ENCODE assay signal across 8 cellular contexts in genomic region chr5:90408571-90409317, GRCh38. TPM values are rescaled to one million over a fixed set of nuclear protein-coding genes. Genes with fewer than 3 reads are reported as not detected.
DNase-seq lines count a peak whose midpoint lies in the region; ATAC-seq, FAIRE-seq and TF ChIP-seq lines count a peak whose summit lies in the region.

No MANE protein-coding gene starts in this region.

- peak overlapping the region; percentile 98 for H3K9ac ChIP-seq in astrocyte (ENCODE audit: low read length)

- H3K4me3 Mint-ChIP-seq in activated T-cell treated with anti-CD3 and anti-CD28 coated beads, Interleukin-2, amount 50 U/mL, for 72 hours: no peak overlapping the region
- no peak overlapping the region for H3K4me3 Mint-ChIP-seq in activated T-cell treated with anti-CD3 and anti-CD28 coated beads, Interleukin-2, amount 50 U/mL, for 24 hours
- H3K4me3 Mint-ChIP-seq in astrocyte (ENCODE audit: unreplicated experiment): no peak overlapping the region

- H3K4me1 Mint-ChIP-seq in activated T-cell treated with anti-CD3 and anti-CD28 coated beads, Interleukin-2, amount 50 U/mL, for 72 hours (ENCODE audit: low read depth): peaks cover 16% of the 10 kb centered on the region
- H3K4me1 Mint-ChIP-seq in activated T-cell treated with anti-CD3 and anti-CD28 coated beads, Interleukin-2, amount 50 U/mL, for 24 hours (ENCODE audit: low read depth): peaks cover 23% of the 10 kb centered on the region
- H3K4me1 Mint-ChIP-seq in astrocyte (ENCODE audit: low read depth, unreplicated experiment): peaks cover 15% of the 10 kb centered on the region

- H3K36me3 Mint-ChIP-seq in activated T-cell treated with anti-CD3 and anti-CD28 coated beads, Interleukin-2, amount 50 U/mL, for 72 hours (ENCODE audit: insufficient read depth in 2 of 2): peaks cover 7 to 14% of the 10 kb centered on the region in 2 donors
- H3K36me3 Mint-ChIP-seq in activated T-cell treated with anti-CD3 and anti-CD28 coated beads, Interleukin-2, amount 50 U/mL, for 24 hours (ENCODE audit: low read depth): peaks cover 30% of the 10 kb centered on the region
- H3K36me3 Mint-ChIP-seq in astrocyte (ENCODE audit: low read depth, unreplicated experiment): no peaks in the 10 kb centered on the region

- H2AFZ ChIP-seq in astrocyte (ENCODE audit: low read depth, low read length): peak overlapping the region; percentile 96

- no peak for DNase-seq in activated T-cell treated with anti-CD3 and anti-CD28 coated beads, Interleukin-2, amount 50 U/mL, for 72 hours
- no peak for DNase-seq in activated T-cell treated with anti-CD3 and anti-CD28 coated beads, Interleukin-2, amount 50 U/mL, for 24 hours
- no peak for DNase-seq in astrocyte (ENCODE audit: low read depth)
- DNase-seq in medulla oblongata (ENCODE audit: extremely low spot score): peak; percentile 21
- no peak for DNase-seq in activated naive CD4-positive, alpha-beta T cell (lab: John Stamatoyannopoulos, UW)
- no peak for DNase-seq in activated naive CD4-positive, alpha-beta T cell treated with anti-CD3 and anti-CD28 coated beads, Interleukin-2, amount 50 U/mL, for 16 hours
- no peak for DNase-seq in posterior cingulate gyrus

- no peaks in the 10 kb centered on the region for H4K20me1 ChIP-seq in astrocyte (ENCODE audit: insufficient read depth, low read length)

- H3K4me2 ChIP-seq in astrocyte (ENCODE audit: low read length): peak overlapping the region; percentile 88

- H3K27ac ChIP-seq in astrocyte (ENCODE audit: low read depth, low read length): peak overlapping the region; percentile 95

- no peaks in the 10 kb centered on the region for H3K27me3 ChIP-seq in astrocyte (ENCODE audit: insufficient read depth, low read length)

- H3K9me3 ChIP-seq in astrocyte (ENCODE audit: insufficient read depth, low read depth, low read length): no peaks in the 10 kb centered on the region

- intact Hi-C loops in posterior cingulate gyrus (cut with DNase I): no loop called here

- peaks cover 6% of the 10 kb centered on the region for H3K4me1 ChIP-seq in astrocyte (ENCODE audit: insufficient read depth, low read length)

- no peaks in the 10 kb centered on the region for H3K27me3 Mint-ChIP-seq in activated T-cell treated with anti-CD3 and anti-CD28 coated beads, Interleukin-2, amount 50 U/mL, for 72 hours (ENCODE audit: low read depth)
- no peaks in the 10 kb centered on the region for H3K27me3 Mint-ChIP-seq in activated T-cell treated with anti-CD3 and anti-CD28 coated beads, Interleukin-2, amount 50 U/mL, for 24 hours
- no peaks in the 10 kb centered on the region for H3K27me3 Mint-ChIP-seq in astrocyte (ENCODE audit: low read depth, unreplicated experiment)

- FAIRE-seq in astrocyte (lab: Jason Lieb, UNC): no peak

- H3K27ac Mint-ChIP-seq in activated T-cell treated with anti-CD3 and anti-CD28 coated beads, Interleukin-2, amount 50 U/mL, for 72 hours: peak overlapping the region; percentile 54
- no peak overlapping the region for H3K27ac Mint-ChIP-seq in activated T-cell treated with anti-CD3 and anti-CD28 coated beads, Interleukin-2, amount 50 U/mL, for 24 hours
- no peak overlapping the region for H3K27ac Mint-ChIP-seq in astrocyte (ENCODE audit: unreplicated experiment)

- H3K4me3 ChIP-seq in astrocyte (ENCODE audit: insufficient read depth, low read depth, low read length): peak overlapping the region; percentile 90

- ATAC-seq in activated T-cell treated with anti-CD3 and anti-CD28 coated beads, Interleukin-2, amount 50 U/mL, for 72 hours (replicated peaks in 1 of 2): no peak
- ATAC-seq in HG03460 (IDR thresholded peaks at IDR 0.05; ENCODE audit: unreplicated experiment): peak; percentile 0

- no peaks in the 10 kb centered on the region for H3K36me3 ChIP-seq in astrocyte (ENCODE audit: insufficient read depth, low read length)

- peaks cover 9% of the 10 kb centered on the region for H3K79me2 ChIP-seq in astrocyte (ENCODE audit: insufficient read depth, low read length)

- TF ChIP-seq CTCF in astrocyte (IDR thresholded peaks at IDR 0.05; ENCODE audit: insufficient read depth, low read depth, low read length): no peak

- H3K9me3 Mint-ChIP-seq in activated T-cell treated with anti-CD3 and anti-CD28 coated beads, Interleukin-2, amount 50 U/mL, for 72 hours: no peaks in the 10 kb centered on the region
- no peaks in the 10 kb centered on the region for H3K9me3 Mint-ChIP-seq in activated T-cell treated with anti-CD3 and anti-CD28 coated beads, Interleukin-2, amount 50 U/mL, for 24 hours
- no peaks in the 10 kb centered on the region for H3K9me3 Mint-ChIP-seq in astrocyte (ENCODE audit: unreplicated experiment)

RNA-seq across cellular contexts. Expression of gene CETN3, which starts 0.8 kb away (rescaled TPM):
- 10 to 100 TPM; 29.3 to 30.1 TPM for total RNA-seq in activated T-cell treated with anti-CD3 and anti-CD28 coated beads, Interleukin-2, amount 50 U/mL, for 72 hours
- total RNA-seq in astrocyte: 18.2 and 20.5 TPM in 2 replicates
